ENCODE assay signal across 20 cellular contexts in the genomic region with DNA sequence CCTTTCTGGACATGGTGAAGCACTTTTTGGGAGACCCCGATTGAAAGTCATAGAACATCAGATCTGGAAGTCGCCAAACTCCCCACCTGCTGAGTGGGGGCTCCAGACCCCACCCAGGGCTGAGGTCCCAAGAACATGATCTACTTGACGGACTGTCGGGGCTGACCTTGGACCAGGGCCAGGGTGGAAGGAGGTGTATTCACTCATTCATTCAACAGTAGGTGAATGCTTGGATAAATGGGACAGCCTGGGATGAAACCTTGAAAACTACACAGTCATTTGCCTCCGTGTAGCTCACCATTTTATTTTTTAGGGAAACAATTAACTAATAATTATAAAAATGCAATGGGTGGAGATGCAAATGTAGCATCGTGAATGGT.
"Had no signal": no experiment of that assay in that cellular context is flagged by ENCODE, and none has a peak within 500 bp of the region (broad histone marks: within the 10 kb centered on the region; RNA-seq: fewer than 3 reads in every experiment).

No MANE protein-coding gene starts in this region.

- H3K27ac Mint-ChIP-seq: activated B cell treated with CpG ODN at 0.5 μM for 24 hours; activated CD4-positive, alpha-beta T cell treated with anti-CD3 and anti-CD28 coated beads for 36 hours; activated naive CD4-positive, alpha-beta T cell treated with anti-CD3 and anti-CD28 coated beads, Interleukin-2, amount 50 U/mL, for 24 hours; effector memory CD8-positive, alpha-beta T cell; natural killer cell treated with Interleukin-12 subunit alpha and Interleukin-12 subunit beta and Interleukin-15 and Interleukin-18, amount 100 ng/mL, for 72 hours; stimulated activated naive CD8-positive, alpha-beta T cell treated with anti-CD3 and anti-CD28 coated beads, Interleukin-15, Interleukin-2, amounts not matched to agents 100 ng/mL and 50 ng/mL, for 24 hours; T-helper 17 cell had no signal

- H3K4me3 Mint-ChIP-seq: activated B cell treated with CpG ODN at 0.5 μM for 24 hours; activated CD4-positive, alpha-beta T cell treated with anti-CD3 and anti-CD28 coated beads for 36 hours; activated naive CD4-positive, alpha-beta T cell treated with anti-CD3 and anti-CD28 coated beads, Interleukin-2, amount 50 U/mL, for 24 hours; effector memory CD8-positive, alpha-beta T cell; natural killer cell treated with Interleukin-12 subunit alpha and Interleukin-12 subunit beta and Interleukin-15 and Interleukin-18, amount 100 ng/mL, for 72 hours; stimulated activated naive CD8-positive, alpha-beta T cell treated with anti-CD3 and anti-CD28 coated beads, Interleukin-15, Interleukin-2, amounts not matched to agents 100 ng/mL and 50 ng/mL, for 24 hours; T-helper 17 cell had no signal

- DNase-seq: activated B cell treated with CpG ODN at 0.5 μM for 24 hours; activated CD4-positive, alpha-beta T cell treated with anti-CD3 and anti-CD28 coated beads for 36 hours; activated CD4-positive, alpha-beta T cell treated with anti-CD3 and anti-CD28 coated beads, Interleukin-2, amount 50 U/mL, for 48 hours; activated gamma-delta T cell treated with Interleukin-2 at 50 U/mL for 16 hours; anterior cingulate cortex; body of pancreas; effector memory CD8-positive, alpha-beta T cell; hippocampal formation; left ventricle myocardium superior; mammary epithelial cell; midbrain; retina; stimulated activated CD4-positive, alpha-beta T cell treated with anti-CD3 and anti-CD28 coated beads, Interleukin-4, amount 100 ng/mL, for 4 hours; substantia nigra; SW 1271 had no signal

- H3K4me1 Mint-ChIP-seq: activated B cell treated with CpG ODN at 0.5 μM for 24 hours; activated CD4-positive, alpha-beta T cell treated with anti-CD3 and anti-CD28 coated beads for 36 hours; activated naive CD4-positive, alpha-beta T cell treated with anti-CD3 and anti-CD28 coated beads, Interleukin-2, amount 50 U/mL, for 24 hours had no signal

- H3K9me3 Mint-ChIP-seq: activated B cell treated with CpG ODN at 0.5 μM for 24 hours; activated naive CD4-positive, alpha-beta T cell treated with anti-CD3 and anti-CD28 coated beads, Interleukin-2, amount 50 U/mL, for 24 hours; effector memory CD8-positive, alpha-beta T cell; natural killer cell treated with Interleukin-12 subunit alpha and Interleukin-12 subunit beta and Interleukin-15 and Interleukin-18, amount 100 ng/mL, for 72 hours; stimulated activated naive CD8-positive, alpha-beta T cell treated with anti-CD3 and anti-CD28 coated beads, Interleukin-15, Interleukin-2, amounts not matched to agents 100 ng/mL and 50 ng/mL, for 24 hours had no signal

- H3K27me3 Mint-ChIP-seq: activated B cell treated with CpG ODN at 0.5 μM for 24 hours had no signal

- H3K36me3 Mint-ChIP-seq: activated naive CD4-positive, alpha-beta T cell treated with anti-CD3 and anti-CD28 coated beads, Interleukin-2, amount 50 U/mL, for 24 hours; natural killer cell treated with Interleukin-12 subunit alpha and Interleukin-12 subunit beta and Interleukin-15 and Interleukin-18, amount 100 ng/mL, for 72 hours had no signal

- ATAC-seq: activated CD4-positive, alpha-beta T cell treated with anti-CD3 and anti-CD28 coated beads for 36 hours; body of pancreas; effector memory CD8-positive, alpha-beta T cell; gastrocnemius medialis; left ventricle myocardium superior; natural killer cell treated with Interleukin-12 subunit alpha and Interleukin-12 subunit beta and Interleukin-15 and Interleukin-18, amount 100 ng/mL, for 72 hours; T-helper 17 cell had no signal
